ENCODE assay signal across 11 cellular contexts in genomic region chr1:218480691-218481099, GRCh38.
A peak's percentile ranks its signal among the peaks of the same experiment; 100 is the strongest.
DNase-seq lines count a peak whose midpoint lies in the region; ATAC-seq and TF ChIP-seq lines count a peak whose summit lies in the region.
"Had no signal": no experiment of that assay in that cellular context is flagged by ENCODE, and none has a peak within 500 bp of the region (broad histone marks: within the 10 kb centered on the region; RNA-seq: fewer than 3 reads in every experiment).

No MANE protein-coding gene starts in this region.

- peak overlapping the region; percentile 62 for H3K27ac ChIP-seq in foreskin keratinocyte

- no peak overlapping the region for H3K4me3 Mint-ChIP-seq in T-helper 2 cell treated with Interferon-gamma antibody and Interleukin-4, amounts not matched to agents 5 μg/mL and 100 μg/mL, for 36 hours
- H3K4me3 Mint-ChIP-seq: activated CD4-positive, alpha-beta memory T cell treated with anti-CD3 and anti-CD28 coated beads, Interleukin-2, amount 10 ng/mL, durations not matched to agents 7 days and 5 days; GM23338; natural killer cell treated with Interleukin-12 subunit alpha and Interleukin-12 subunit beta and Interleukin-15 and Interleukin-18, amount 100 ng/mL, for 72 hours had no signal

- ATAC-seq in foreskin keratinocyte (peak; percentile 65), GM18498 (IDR thresholded peaks at IDR 0.05; ENCODE audit: unreplicated experiment) (no peak), GM19023 (IDR thresholded peaks at IDR 0.05; ENCODE audit: unreplicated experiment) (no peak)
- ATAC-seq: GM23338; natural killer cell treated with Interleukin-12 subunit alpha and Interleukin-12 subunit beta and Interleukin-15 and Interleukin-18, amount 100 ng/mL, for 72 hours had no signal

- peak; percentile 94 for DNase-seq in ELR (ENCODE audit: low read depth)
- DNase-seq in adipocyte (ENCODE audit: low read depth): peak; percentile 64
- DNase-seq in foreskin keratinocyte: peak; percentile 95 to 96
- peak; percentile 87 for DNase-seq in renal cortical epithelial cell (ENCODE audit: low read depth)
- DNase-seq in stimulated activated CD4-positive, alpha-beta T cell treated with anti-CD3 and anti-CD28 coated beads, Interleukin-1b, Interleukin-23, amount 100 ng/mL, for 48 hours: no peak
- DNase-seq in T-helper 2 cell treated with Interferon-gamma antibody and Interleukin-4, amounts not matched to agents 5 μg/mL and 100 μg/mL, for 36 hours (ENCODE audit: low spot score): no peak
- DNase-seq: activated CD4-positive, alpha-beta memory T cell treated with anti-CD3 and anti-CD28 coated beads, Interleukin-2, amount 10 ng/mL, durations not matched to agents 7 days and 5 days had no signal

- no peak for TF ChIP-seq CTCF in foreskin keratinocyte (conservative IDR thresholded peaks at IDR 0.05)

- H3K9ac ChIP-seq in adipocyte (ENCODE audit: low read length): no peak overlapping the region

- H3K27me3 ChIP-seq in adipocyte (replicated peaks; ENCODE audit: control insufficient read depth, insufficient read depth, low read length) (no peaks in the 10 kb centered on the region), foreskin keratinocyte (no peaks in the 10 kb centered on the region)

- H3K9me3 Mint-ChIP-seq in T-helper 2 cell treated with Interferon-gamma antibody and Interleukin-4, amounts not matched to agents 5 μg/mL and 100 μg/mL, for 36 hours: no peaks in the 10 kb centered on the region
- H3K9me3 Mint-ChIP-seq: activated CD4-positive, alpha-beta memory T cell treated with anti-CD3 and anti-CD28 coated beads, Interleukin-2, amount 10 ng/mL, durations not matched to agents 7 days and 5 days; GM23338 had no signal

- H3K36me3 ChIP-seq in adipocyte (ENCODE audit: control insufficient read depth, insufficient read depth, low read length, severe bottlenecking): no peaks in the 10 kb centered on the region

- no peak overlapping the region for H3K27ac Mint-ChIP-seq in T-helper 2 cell treated with Interferon-gamma antibody and Interleukin-4, amounts not matched to agents 5 μg/mL and 100 μg/mL, for 36 hours
- H3K27ac Mint-ChIP-seq: activated CD4-positive, alpha-beta memory T cell treated with anti-CD3 and anti-CD28 coated beads, Interleukin-2, amount 10 ng/mL, durations not matched to agents 7 days and 5 days; GM23338; natural killer cell treated with Interleukin-12 subunit alpha and Interleukin-12 subunit beta and Interleukin-15 and Interleukin-18, amount 100 ng/mL, for 72 hours had no signal

- no peaks in the 10 kb centered on the region for H3K27me3 Mint-ChIP-seq in T-helper 2 cell treated with Interferon-gamma antibody and Interleukin-4, amounts not matched to agents 5 μg/mL and 100 μg/mL, for 36 hours (ENCODE audit: low read depth)
- H3K27me3 Mint-ChIP-seq: activated CD4-positive, alpha-beta memory T cell treated with anti-CD3 and anti-CD28 coated beads, Interleukin-2, amount 10 ng/mL, durations not matched to agents 7 days and 5 days; natural killer cell treated with Interleukin-12 subunit alpha and Interleukin-12 subunit beta and Interleukin-15 and Interleukin-18, amount 100 ng/mL, for 72 hours had no signal

- no peaks in the 10 kb centered on the region for H3K4me1 Mint-ChIP-seq in T-helper 2 cell treated with Interferon-gamma antibody and Interleukin-4, amounts not matched to agents 5 μg/mL and 100 μg/mL, for 36 hours (ENCODE audit: low read depth)
- H3K4me1 Mint-ChIP-seq: activated CD4-positive, alpha-beta memory T cell treated with anti-CD3 and anti-CD28 coated beads, Interleukin-2, amount 10 ng/mL, durations not matched to agents 7 days and 5 days; GM23338 had no signal

- H3K4me1 ChIP-seq in adipocyte (ENCODE audit: control insufficient read depth, insufficient read depth, low read length): peaks cover 41% of the 10 kb centered on the region
- H3K4me1 ChIP-seq in foreskin keratinocyte: peaks cover 36% of the 10 kb centered on the region

- no peaks in the 10 kb centered on the region for H3K9me3 ChIP-seq in adipocyte (ENCODE audit: control insufficient read depth, low read length)

- H3K36me3 Mint-ChIP-seq in T-helper 2 cell treated with Interferon-gamma antibody and Interleukin-4, amounts not matched to agents 5 μg/mL and 100 μg/mL, for 36 hours (ENCODE audit: low read depth): no peaks in the 10 kb centered on the region
- H3K36me3 Mint-ChIP-seq: natural killer cell treated with Interleukin-12 subunit alpha and Interleukin-12 subunit beta and Interleukin-15 and Interleukin-18, amount 100 ng/mL, for 72 hours had no signal

- no peak overlapping the region for H3K4me3 ChIP-seq in adipocyte (ENCODE audit: low read length)
- H3K4me3 ChIP-seq: GM23338 had no signal

Comparison
In these comparisons a context has a peak if more than half of its experiments do, and no peak if none do; other contexts are left out.
1. DNase-seq: peak in ELR (single experiment), adipocyte (single experiment), foreskin keratinocyte (2 of 2) and renal cortical epithelial cell (single experiment); none in stimulated activated CD4-positive, alpha-beta T cell treated with anti-CD3 and anti-CD28 coated beads, Interleukin-1b, Interleukin-23, amount 100 ng/mL, for 48 hours (single experiment) and T-helper 2 cell treated with Interferon-gamma antibody and Interleukin-4, amounts not matched to agents 5 μg/mL and 100 μg/mL, for 36 hours (single experiment).